In the genomic region with DNA sequence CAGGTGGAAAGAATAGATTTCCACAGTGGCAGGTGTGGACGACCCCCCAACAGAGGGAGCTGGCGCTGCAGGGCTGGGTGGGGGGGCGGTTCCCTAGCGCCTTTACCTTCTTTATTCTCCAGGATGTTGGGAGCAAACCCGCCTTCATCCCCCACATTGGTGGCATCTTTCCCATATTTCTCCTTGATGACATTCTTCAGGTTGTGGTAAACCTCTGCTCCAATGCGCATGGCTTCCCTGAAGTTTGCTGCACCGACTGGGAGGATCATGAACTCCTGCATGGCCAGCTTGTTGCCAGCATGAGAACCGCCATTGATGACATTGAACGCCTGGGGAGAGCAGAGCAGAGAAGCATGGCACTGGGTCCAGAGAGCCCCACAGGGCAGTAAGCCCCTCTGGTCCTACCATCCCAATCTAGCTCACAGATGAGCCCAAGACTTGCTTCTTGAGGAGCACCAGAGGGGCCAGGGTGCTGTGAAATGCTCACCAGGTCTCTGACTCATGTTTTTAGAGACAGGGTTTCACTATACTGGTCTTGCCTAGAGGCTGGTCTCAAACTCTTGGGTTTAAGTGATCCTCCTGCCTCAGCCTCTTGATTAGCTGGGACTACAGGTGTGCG, we compare ENCODE assay signal across 13 cellular contexts. TPM values are rescaled to one million over a fixed set of nuclear protein-coding genes. Genes with fewer than 3 reads are reported as not detected.
DNase-seq lines count a peak whose midpoint lies in the region; ATAC-seq and TF ChIP-seq lines count a peak whose summit lies in the region.
"Had no signal": no experiment of that assay in that cellular context is flagged by ENCODE, and none has a peak within 500 bp of the region (broad histone marks: within the 10 kb centered on the region; RNA-seq: fewer than 3 reads in every experiment).

No MANE protein-coding gene starts in this region.

- peak overlapping the region; percentile 74 for H3K27ac Mint-ChIP-seq in activated CD4-positive, alpha-beta T cell treated with anti-CD3 and anti-CD28 coated beads, Interleukin-2, amount 10 ng/mL, durations not matched to agents 24 days and 14 days
- H3K27ac Mint-ChIP-seq in activated CD8-positive, alpha-beta T cell treated with anti-CD3 and anti-CD28 coated beads, Interleukin-2, amount 10 ng/mL, durations not matched to agents 7 days and 5 days: peak overlapping the region; percentile 72
- H3K27ac Mint-ChIP-seq in Calu3 (ENCODE audit: unreplicated experiment): no peak overlapping the region

- POLR2A ChIA-PET in activated CD8-positive, alpha-beta T cell treated with anti-CD3 and anti-CD28 coated beads, Interleukin-2, amount 10 ng/mL, durations not matched to agents 7 days and 5 days (lab: Charles Lee): interaction anchor here (0.8 to 4.8 kb wide), 6 partner anchors 7 to 87 kb away, joined by 3 to 30 read pairs (median 4); partner anchors contain the start of gene ENO1

- intact Hi-C loops in activated CD4-positive, alpha-beta T cell treated with anti-CD3 and anti-CD28 coated beads, Interleukin-2, amount 10 ng/mL, durations not matched to agents 24 days and 14 days (cut with micrococcal nuclease): no loop called here
- intact Hi-C loops in Calu3 (cut with micrococcal nuclease; ENCODE audit: unreplicated experiment): no loop called here

- peak; percentile 7 for ATAC-seq in activated CD8-positive, alpha-beta T cell treated with anti-CD3 and anti-CD28 coated beads, Interleukin-2, amount 10 ng/mL, durations not matched to agents 7 days and 5 days
- ATAC-seq in HG03469 (IDR thresholded peaks at IDR 0.05; ENCODE audit: unreplicated experiment): no peak
- ATAC-seq: body of pancreas had no signal

- H3K4me3 ChIP-seq in mesodermal cell (ENCODE audit: extremely low read depth, insufficient read depth, low read length, poor library complexity, severe bottlenecking): no peak overlapping the region
- H3K4me3 ChIP-seq: body of pancreas had no signal

- H3K9me3 Mint-ChIP-seq in activated CD4-positive, alpha-beta T cell treated with anti-CD3 and anti-CD28 coated beads, Interleukin-2, amount 10 ng/mL, durations not matched to agents 24 days and 14 days: no peaks in the 10 kb centered on the region
- no peaks in the 10 kb centered on the region for H3K9me3 Mint-ChIP-seq in activated CD8-positive, alpha-beta T cell treated with anti-CD3 and anti-CD28 coated beads, Interleukin-2, amount 10 ng/mL, durations not matched to agents 7 days and 5 days (ENCODE audit: insufficient read depth)
- H3K9me3 Mint-ChIP-seq in Calu3 (ENCODE audit: low read depth, unreplicated experiment): no peaks in the 10 kb centered on the region
- H3K9me3 Mint-ChIP-seq: naive B cell had no signal

- H3K4me1 ChIP-seq in mesodermal cell (ENCODE audit: control insufficient read depth, insufficient read depth, low read length, poor library complexity, severe bottlenecking): peaks cover 48% of the 10 kb centered on the region

- TF ChIP-seq POLR2A in GM15510 (IDR thresholded peaks at IDR 0.05; ENCODE audit: borderline replicate concordance, extremely low read depth, insufficient read length): peak; percentile 7

- peaks cover 51% of the 10 kb centered on the region for H3K4me1 Mint-ChIP-seq in activated CD4-positive, alpha-beta T cell treated with anti-CD3 and anti-CD28 coated beads, Interleukin-2, amount 10 ng/mL, durations not matched to agents 24 days and 14 days
- peaks cover 85% of the 10 kb centered on the region for H3K4me1 Mint-ChIP-seq in activated CD8-positive, alpha-beta T cell treated with anti-CD3 and anti-CD28 coated beads, Interleukin-2, amount 10 ng/mL, durations not matched to agents 7 days and 5 days (ENCODE audit: low read depth)
- peaks cover 19% of the 10 kb centered on the region for H3K4me1 Mint-ChIP-seq in Calu3 (ENCODE audit: low read depth, unreplicated experiment)

- no peak for DNase-seq in activated CD4-positive, alpha-beta T cell treated with anti-CD3 and anti-CD28 coated beads, Interleukin-2, amount 10 ng/mL, durations not matched to agents 24 days and 14 days
- DNase-seq in activated CD4-positive, alpha-beta T cell treated with anti-CD3 and anti-CD28 coated beads for 48 hours: no peak
- DNase-seq in activated CD8-positive, alpha-beta T cell treated with anti-CD3 and anti-CD28 coated beads, Interleukin-2, amount 10 ng/mL, durations not matched to agents 7 days and 5 days: no peak
- DNase-seq in DMS114 treated with DMSO at 0.1 percent for 48 hours (lab: John Stamatoyannopoulos, UW; ENCODE audit: unreplicated experiment): no peak
- DNase-seq in Calu3: no peak
- DNase-seq: body of pancreas, naive B cell, NCI-H187 treated with DMSO at 0.1 percent for 48 hours, NCI-H510A treated with DMSO at 0.1 percent for 48 hours had no signal

- H3K36me3 ChIP-seq in mesodermal cell (ENCODE audit: control insufficient read depth, insufficient read depth, low read length): peaks cover 100% of the 10 kb centered on the region

- peak overlapping the region; percentile 29 for H3K27ac ChIP-seq in mesodermal cell (ENCODE audit: low read depth, low read length, severe bottlenecking)
- H3K27ac ChIP-seq: body of pancreas, VCaP had no signal

- peaks cover 93% of the 10 kb centered on the region for H3K36me3 Mint-ChIP-seq in activated CD4-positive, alpha-beta T cell treated with anti-CD3 and anti-CD28 coated beads, Interleukin-2, amount 10 ng/mL, durations not matched to agents 24 days and 14 days (ENCODE audit: low read depth)
- peaks cover 90% of the 10 kb centered on the region for H3K36me3 Mint-ChIP-seq in activated CD8-positive, alpha-beta T cell treated with anti-CD3 and anti-CD28 coated beads, Interleukin-2, amount 10 ng/mL, durations not matched to agents 7 days and 5 days (ENCODE audit: low read depth)
- H3K36me3 Mint-ChIP-seq in Calu3 (ENCODE audit: insufficient read depth, unreplicated experiment): peaks cover 77% of the 10 kb centered on the region

- 93 to 100% methylated on average over 4 to 10 of the region's 10 CpGs for WGBS in mesodermal cell (ENCODE audit: insufficient coverage in 2 of 2), 2 experiments

- TF ChIP-seq CTCF in Calu3 (IDR thresholded peaks at IDR 0.05; ENCODE audit: unreplicated experiment): no peak

- H3K4me3 Mint-ChIP-seq in activated CD4-positive, alpha-beta T cell treated with anti-CD3 and anti-CD28 coated beads, Interleukin-2, amount 10 ng/mL, durations not matched to agents 24 days and 14 days: peak overlapping the region; percentile 34
- peak overlapping the region; percentile 19 for H3K4me3 Mint-ChIP-seq in activated CD8-positive, alpha-beta T cell treated with anti-CD3 and anti-CD28 coated beads, Interleukin-2, amount 10 ng/mL, durations not matched to agents 7 days and 5 days
- H3K4me3 Mint-ChIP-seq in Calu3 (ENCODE audit: low read depth, unreplicated experiment): no peak overlapping the region
- H3K4me3 Mint-ChIP-seq: naive B cell had no signal

- CTCF ChIA-PET in activated CD8-positive, alpha-beta T cell treated with anti-CD3 and anti-CD28 coated beads, Interleukin-2, amount 10 ng/mL, durations not matched to agents 7 days and 5 days (lab: Charles Lee): interaction anchor here (0.9 to 12.1 kb wide), 6 partner anchors 13 to 138 kb away, joined by 3 to 155 read pairs (median 5); partner anchors contain the start of gene ENO1
- CTCF ChIA-PET in Calu3 (lab: Charles Lee): interaction anchor here (0.7 kb wide), 2 partner anchors 32 to 78 kb away, joined by 3 read pairs; no protein-coding TSS in a partner anchor

- no peaks in the 10 kb centered on the region for H3K27me3 Mint-ChIP-seq in activated CD4-positive, alpha-beta T cell treated with anti-CD3 and anti-CD28 coated beads, Interleukin-2, amount 10 ng/mL, durations not matched to agents 24 days and 14 days
- no peaks in the 10 kb centered on the region for H3K27me3 Mint-ChIP-seq in activated CD8-positive, alpha-beta T cell treated with anti-CD3 and anti-CD28 coated beads, Interleukin-2, amount 10 ng/mL, durations not matched to agents 7 days and 5 days (ENCODE audit: low read depth)
- no peaks in the 10 kb centered on the region for H3K27me3 Mint-ChIP-seq in Calu3 (ENCODE audit: unreplicated experiment)
- H3K27me3 Mint-ChIP-seq: naive B cell had no signal

- H3K9me3 ChIP-seq in mesodermal cell (ENCODE audit: control insufficient read depth, low read length): no peaks in the 10 kb centered on the region
- H3K9me3 ChIP-seq: body of pancreas had no signal

- BruUV-seq in Calu3 (replicated peaks; lab: Mats Ljungman, UMichigan): no TSS peak

RNA-seq across cellular contexts. Expression of gene ENO1, which starts 12.2 kb away (rescaled TPM):
- 3,899 and 3,999 TPM in 2 replicates for total RNA-seq in activated CD4-positive, alpha-beta T cell treated with anti-CD3 and anti-CD28 coated beads, Interleukin-2, amount 10 ng/mL, durations not matched to agents 24 days and 14 days
- 1,000 to 10,000 TPM; 3,150 to 3,216 TPM for total RNA-seq in activated CD8-positive, alpha-beta T cell treated with anti-CD3 and anti-CD28 coated beads, Interleukin-2, amount 10 ng/mL, durations not matched to agents 7 days and 5 days
- polyA plus RNA-seq in mesodermal cell (2013, experiment 1 of 2): 1,433 TPM
- polyA plus RNA-seq in mesodermal cell (2013, experiment 2 of 2): 1,329 TPM
- 1,000 and 1,003 TPM in 2 replicates for total RNA-seq in Calu3 (2022)

RNA-seq across cellular contexts. Expression of gene RERE, which starts 48.8 kb away (rescaled TPM):
- total RNA-seq in activated CD4-positive, alpha-beta T cell treated with anti-CD3 and anti-CD28 coated beads, Interleukin-2, amount 10 ng/mL, durations not matched to agents 24 days and 14 days: 69.3 and 85.6 TPM in 2 replicates
- total RNA-seq in activated CD8-positive, alpha-beta T cell treated with anti-CD3 and anti-CD28 coated beads, Interleukin-2, amount 10 ng/mL, durations not matched to agents 7 days and 5 days: 10 to 100 TPM; 37.4 to 44.7 TPM
- polyA plus RNA-seq in mesodermal cell (2013, experiment 1 of 2): 92.8 TPM
- 89.3 TPM for polyA plus RNA-seq in mesodermal cell (2013, experiment 2 of 2)
- 45.9 and 52.8 TPM in 2 replicates for total RNA-seq in Calu3 (2022)
